ENCODE assay signal across 8 cellular contexts in the genomic region with DNA sequence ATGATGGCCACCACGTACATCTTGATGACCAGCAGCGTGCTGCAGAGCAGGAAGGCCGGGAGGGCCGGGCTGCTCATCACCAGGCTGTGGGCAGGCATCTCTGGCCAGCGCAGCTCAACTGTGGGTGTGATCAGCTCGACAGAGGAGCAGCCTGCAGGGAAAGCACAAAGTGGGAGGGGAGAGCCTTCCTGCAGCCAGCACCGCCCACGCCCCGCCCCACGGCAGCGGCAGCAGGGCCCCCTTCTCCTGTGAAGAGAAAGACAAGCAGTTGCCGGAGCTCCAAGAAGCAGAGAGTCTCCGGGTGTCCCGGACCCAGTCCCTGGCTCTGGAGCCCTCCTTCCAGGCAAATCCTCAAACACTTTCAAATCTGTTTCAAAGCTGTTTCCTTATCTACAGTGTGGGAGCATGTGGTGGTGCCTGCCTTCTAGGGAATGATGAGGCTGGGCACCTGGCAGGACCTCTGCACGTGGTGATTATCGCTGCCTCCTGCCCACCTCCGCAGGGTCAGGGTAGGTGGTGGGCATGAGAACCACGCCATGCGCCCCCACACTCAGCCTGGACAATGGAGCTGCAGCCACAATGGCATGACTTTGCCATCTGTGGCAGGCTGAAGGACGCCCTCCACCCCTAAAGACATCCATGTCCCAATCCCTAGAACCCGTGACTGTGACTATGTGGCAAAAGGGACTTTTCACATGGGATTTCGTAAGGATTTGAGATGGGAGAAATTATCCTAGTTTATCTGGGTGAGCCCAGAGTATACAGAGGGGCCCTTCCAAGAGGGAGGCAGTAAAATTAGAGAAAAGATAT. TPM values are rescaled to one million over a fixed set of nuclear protein-coding genes. Genes with fewer than 3 reads are reported as not detected.
DNase-seq lines count a peak whose midpoint lies in the region; ATAC-seq and TF ChIP-seq lines count a peak whose summit lies in the region.

A gene with protein sequence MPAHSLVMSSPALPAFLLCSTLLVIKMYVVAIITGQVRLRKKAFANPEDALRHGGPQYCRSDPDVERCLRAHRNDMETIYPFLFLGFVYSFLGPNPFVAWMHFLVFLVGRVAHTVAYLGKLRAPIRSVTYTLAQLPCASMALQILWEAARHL (minus strand): TSS at position 128 of the 810 bp plus-strand sequence. CDS start 30 bp downstream, at position 98.

- intact Hi-C loops in left colon (cut with DNase I, micrococcal nuclease) = no loop called here

- ATAC-seq in left colon (peak; percentile 93), GM21528 (IDR thresholded peaks at IDR 0.05; ENCODE audit: low FRiP score, unreplicated experiment) (no peak)

- peak; percentile 64 for DNase-seq in CD1c-positive myeloid dendritic cell (ENCODE audit: extremely low spot score)
- DNase-seq in WERI-Rb-1 = peak; percentile 94
- DNase-seq in cerebellar cortex (ENCODE audit: low spot score) = peak; percentile 62
- peak; percentile 69 to 73 for DNase-seq in left colon
- DNase-seq in stimulated activated CD4-positive, alpha-beta T cell treated with anti-CD3 and anti-CD28 coated beads, Interleukin-2, amount 100 ng/mL, for 48 hours = peak; percentile 28 to 39
- DNase-seq in NCI-H2196 treated with DMSO at 0.1 percent for 48 hours (lab: John Stamatoyannopoulos, UW; ENCODE audit: unreplicated experiment) = no peak

- no peaks in the 10 kb centered on the region for H3K36me3 ChIP-seq in WERI-Rb-1

- peaks cover 2% of the 10 kb centered on the region for H3K9me3 ChIP-seq in WERI-Rb-1 (ENCODE audit: severe bottlenecking)

- peak within 1 kb of the TSS; percentile 48 for H3K27ac ChIP-seq in WERI-Rb-1

- no peak for TF ChIP-seq EP300 in Ishikawa (IDR thresholded peaks at IDR 0.05; ENCODE audit: borderline replicate concordance)

- TF ChIP-seq RAD21 in Ishikawa (IDR thresholded peaks at IDR 0.05; ENCODE audit: low read depth) = no peak

- no peaks in the 10 kb centered on the region for H3K27me3 ChIP-seq in WERI-Rb-1 (ENCODE audit: insufficient read depth, low read depth, severe bottlenecking)

- no peak for TF ChIP-seq CTCF in WERI-Rb-1 (IDR thresholded peaks at IDR 0.05; ENCODE audit: low read depth, low read length)

- H3K4me3 ChIP-seq in WERI-Rb-1 (ENCODE audit: low read depth, low read length) = peak within 1 kb of the TSS; percentile 22

TF ChIP-seq in Ishikawa, 13 proteins besides CTCF, POLR2A, EP300 and RAD21:
- TF ChIP-seq CEBPB (IDR thresholded peaks at IDR 0.05) (no peak), FOXM1 (IDR thresholded peaks at IDR 0.05; ENCODE audit: borderline replicate concordance, low read depth) (no peak)
- TF ChIP-seq, protein P1, sequence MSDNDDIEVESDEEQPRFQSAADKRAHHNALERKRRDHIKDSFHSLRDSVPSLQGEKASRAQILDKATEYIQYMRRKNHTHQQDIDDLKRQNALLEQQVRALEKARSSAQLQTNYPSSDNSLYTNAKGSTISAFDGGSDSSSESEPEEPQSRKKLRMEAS (IDR thresholded peaks at IDR 0.05) = 0 out of 2 replicates have a peak, but pooled peaks have one; percentile 46

RNA-seq across cellular contexts. Expression of the gene that starts here (rescaled TPM):
- 1 to 10 TPM; 2.5 to 5.0 TPM for total RNA-seq in left colon
